In the genomic region with DNA sequence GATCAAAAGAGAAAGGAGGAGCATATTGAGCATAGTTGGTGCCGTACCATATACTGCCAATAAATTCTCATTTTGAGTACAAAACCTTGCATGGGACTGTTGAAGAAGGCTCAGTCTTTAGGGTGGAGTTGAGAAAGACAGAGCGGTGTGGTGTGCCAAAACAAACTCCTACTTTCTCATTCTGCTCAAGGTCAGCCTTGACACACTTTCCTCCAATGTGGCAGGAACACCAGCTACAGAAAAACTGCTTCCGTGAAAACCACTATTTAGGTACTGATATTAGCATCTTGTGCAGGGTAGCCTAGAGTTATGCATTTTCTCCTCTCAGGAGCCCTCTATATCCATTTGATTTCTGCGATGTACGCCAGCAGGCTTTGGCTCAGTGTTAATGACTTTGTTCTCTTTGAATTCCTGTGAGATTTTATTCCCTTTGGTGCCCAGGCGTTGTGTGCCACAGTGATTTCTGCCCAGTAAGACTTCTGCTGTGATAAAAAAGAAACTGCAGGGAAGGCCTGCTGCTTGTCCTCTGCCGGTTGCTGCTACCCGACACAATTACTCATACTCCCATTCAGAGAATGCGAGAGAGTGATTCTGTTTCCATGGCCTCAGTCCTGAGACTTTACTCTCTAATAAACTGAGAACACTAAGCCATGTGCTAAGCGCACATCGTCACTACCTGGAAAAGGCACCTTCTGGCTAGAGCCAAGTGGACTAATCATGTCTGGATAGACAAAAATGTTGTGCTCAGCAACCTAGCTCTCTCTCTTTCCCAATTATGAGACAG, we compare ENCODE assay signal across 11 cellular contexts.
A peak's percentile ranks its signal among the peaks of the same experiment; 100 is the strongest.
DNase-seq lines count a peak whose midpoint lies in the region; ATAC-seq, FAIRE-seq and TF ChIP-seq lines count a peak whose summit lies in the region.
"Had no signal": no experiment of that assay in that cellular context is flagged by ENCODE, and none has a peak within 500 bp of the region (broad histone marks: within the 10 kb centered on the region; RNA-seq: fewer than 3 reads in every experiment).

No MANE protein-coding gene starts in this region.

- H3K18ac ChIP-seq in H1 (ENCODE audit: extremely low read depth, low read length): no peak overlapping the region; the same call in 1 of the 2 replicates

- no peak for TF ChIP-seq EP300 in H1 (IDR thresholded peaks at IDR 0.05; ENCODE audit: borderline replicate concordance in 1 of 2, low read depth in 2 of 2, low read length in 2 of 2)

- no peaks in the 10 kb centered on the region; the same call in 1 of the 2 replicates for H3K23me2 ChIP-seq in H1 (ENCODE audit: low read depth, low read length)

- peak overlapping the region; percentile 60; the same call in 1 of the 2 replicates for H2BK12ac ChIP-seq in H1 (ENCODE audit: low read depth, low read length)

- H2AFZ ChIP-seq in H1 (ENCODE audit: low read length): 0 out of 2 replicates have a peak overlapping the region, but pooled peaks have one; percentile 63

- POLR2A ChIA-PET in H1 (lab: Charles Lee; ENCODE audit: partially characterized antibody): no interaction called here

- intact Hi-C loops in uterus (cut with DNase I; ENCODE audit: low total_unique reads): no loop called here

- DNase-seq in activated naive CD4-positive, alpha-beta T cell treated with anti-CD3 and anti-CD28 coated beads, Interleukin-2, amount 50 U/mL, for 16 hours: no peak
- DNase-seq in H1 (ENCODE audit: low read depth in 1 of 2, low spot score in 2 of 2) (no peak), uterus (peak in 1 of 2 donors; percentile 25), NCI-H2196 (lab: John Stamatoyannopoulos, UW; ENCODE audit: unreplicated experiment) (no peak), foreskin melanocyte (no peak)
- DNase-seq: BE2C; stimulated activated CD4-positive, alpha-beta T cell treated with anti-CD3 and anti-CD28 coated beads, Interleukin-4, amount 100 ng/mL, for 1 hour had no signal

- WGBS in H1 (ENCODE audit: extremely low coverage in 1 of 2, insufficient coverage in 1 of 2, insufficient read length in 1 of 2, insufficient replicate concordance in 2 of 2, low coverage in 1 of 2, low lambda C conversion rate in 2 of 2, missing lambda C conversion rate in 1 of 2), 2 experiments: 87% methylated on average over 11 of the region's 11 CpGs; no CpG with 5 or more reads in 1 of the 2 experiments

- H2BK5ac ChIP-seq in H1 (ENCODE audit: low read depth, low read length): 0 out of 2 replicates have a peak overlapping the region, but pooled peaks have one; percentile 39

- no peak overlapping the region for H2BK120ac ChIP-seq in H1 (replicated peaks; ENCODE audit: low read depth, low read length)

- H3K27ac Mint-ChIP-seq in activated naive CD4-positive, alpha-beta T cell treated with anti-CD3 and anti-CD28 coated beads, Interleukin-2, amount 50 U/mL, for 24 hours: peak overlapping the region; percentile 53
- H3K27ac Mint-ChIP-seq in nephron: peak overlapping the region; percentile 1 to 31 (median 22)

- no peak overlapping the region for H3K27ac ChIP-seq in H1 (ENCODE audit: low read depth, low read length)
- H3K27ac ChIP-seq in uterus: peak overlapping the region; percentile 25 to 60

- H3K9ac ChIP-seq in H1 (replicated peaks in 1 of 4; ENCODE audit: extremely low read depth in 1 of 4, low read depth in 3 of 4, low read length in 3 of 4): no peak overlapping the region

- H3K14ac ChIP-seq in H1 (ENCODE audit: insufficient read length): no peak overlapping the region

- H3K23ac ChIP-seq in H1 (ENCODE audit: insufficient read length): no peak overlapping the region

- H3K4ac ChIP-seq in H1 (replicated peaks; ENCODE audit: insufficient read length, low read depth, low read length): no peak overlapping the region

- no peak for FAIRE-seq in H1 (lab: Jason Lieb, UNC)
- FAIRE-seq: TTC549 had no signal

- H3K4me3 ChIP-seq in H1 (ENCODE audit: extremely low read depth in 1 of 4, insufficient read depth in 2 of 4, low read depth in 3 of 4, low read length in 4 of 4): no peak overlapping the region
- no peak overlapping the region for H3K4me3 ChIP-seq in uterus

- H4K91ac ChIP-seq in H1 (replicated peaks; ENCODE audit: insufficient read length, low read length): no peak overlapping the region

- H3K36me3 ChIP-seq in H1 (ENCODE audit: control insufficient read depth in 2 of 4, insufficient read depth in 4 of 4, low read length in 3 of 4) (no peaks in the 10 kb centered on the region), uterus (no peaks in the 10 kb centered on the region)
- H3K36me3 ChIP-seq: BE2C had no signal

- CTCF ChIA-PET in H1 (lab: Charles Lee; ENCODE audit: partially characterized antibody): interaction anchor here (1.2 kb wide), 1 partner anchor 17 kb away, joined by 4 read pairs; no protein-coding TSS in a partner anchor

- H3K79me2 ChIP-seq in H1 (ENCODE audit: control insufficient read depth in 1 of 2, insufficient read depth in 2 of 2, low read length in 2 of 2): no peaks in the 10 kb centered on the region

- H2BK15ac ChIP-seq in H1 (ENCODE audit: low read length): no peak overlapping the region

- no peak overlapping the region for H3K4me2 ChIP-seq in H1 (ENCODE audit: insufficient read depth in 1 of 2, low read depth in 2 of 2, low read length in 2 of 2)

- H3K56ac ChIP-seq in H1 (replicated peaks; ENCODE audit: insufficient read length, low read depth, low read length): no peak overlapping the region

- H3K27me3 ChIP-seq in H1 (replicated peaks in 1 of 4; ENCODE audit: control insufficient read depth in 3 of 4, extremely low read depth in 1 of 4, insufficient read depth in 3 of 4, low read length in 3 of 4): no peaks in the 10 kb centered on the region
- H3K27me3 ChIP-seq in uterus: no peaks in the 10 kb centered on the region
- H3K27me3 ChIP-seq: BE2C had no signal

- H3K9me3 ChIP-seq in H1 (ENCODE audit: insufficient read depth in 2 of 2, low read depth in 1 of 2, low read length in 1 of 2): no peaks in the 10 kb centered on the region
- H3K9me3 ChIP-seq in uterus: no peaks in the 10 kb centered on the region
- H3K9me3 ChIP-seq: BE2C had no signal

- no peak for ATAC-seq in GM18868 (IDR thresholded peaks at IDR 0.05; ENCODE audit: unreplicated experiment)

- no peaks in the 10 kb centered on the region for H3K79me1 ChIP-seq in H1 (ENCODE audit: low read depth, low read length)

- TF ChIP-seq CTCF in H1 (IDR thresholded peaks at IDR 0.05; ENCODE audit: control extremely low read depth in 1 of 3, insufficient read depth in 1 of 3, low read depth in 1 of 3, low read length in 3 of 3): no peak
- no peak for TF ChIP-seq CTCF in nephron (IDR thresholded peaks at IDR 0.05; ENCODE audit: unreplicated experiment in 3 of 3)
- no peak for TF ChIP-seq CTCF in uterus (IDR thresholded peaks at IDR 0.05)

- H2BK20ac ChIP-seq in H1 (ENCODE audit: low read length): no peak overlapping the region

- no peaks in the 10 kb centered on the region for H3K27me3 Mint-ChIP-seq in activated naive CD4-positive, alpha-beta T cell treated with anti-CD3 and anti-CD28 coated beads, Interleukin-2, amount 50 U/mL, for 24 hours
- H3K27me3 Mint-ChIP-seq in nephron (ENCODE audit: low read depth): peaks cover 4% of the 10 kb centered on the region

- H3K36me3 Mint-ChIP-seq in activated naive CD4-positive, alpha-beta T cell treated with anti-CD3 and anti-CD28 coated beads, Interleukin-2, amount 50 U/mL, for 24 hours: no peaks in the 10 kb centered on the region
- H3K36me3 Mint-ChIP-seq in nephron (ENCODE audit: low read depth): no peaks in the 10 kb centered on the region

- H3K4me1 Mint-ChIP-seq in activated naive CD4-positive, alpha-beta T cell treated with anti-CD3 and anti-CD28 coated beads, Interleukin-2, amount 50 U/mL, for 24 hours: peaks cover 17% of the 10 kb centered on the region
- peaks cover 31% of the 10 kb centered on the region for H3K4me1 Mint-ChIP-seq in nephron

- no peak overlapping the region for H4K8ac ChIP-seq in H1 (ENCODE audit: extremely low read depth, insufficient read depth, low read length)

- TF ChIP-seq RAD21 in H1 (IDR thresholded peaks at IDR 0.05 in 1 of 2, conservative IDR thresholded peaks at IDR 0.05 in 1 of 2; ENCODE audit: low read depth in 2 of 2, low read length in 2 of 2): no peak

- H4K5ac ChIP-seq in H1 (ENCODE audit: insufficient read length, low read depth, low read length): no peak overlapping the region

- no peak overlapping the region for H2AK5ac ChIP-seq in H1 (ENCODE audit: low read depth, low read length)

- H3K9me3 Mint-ChIP-seq in activated naive CD4-positive, alpha-beta T cell treated with anti-CD3 and anti-CD28 coated beads, Interleukin-2, amount 50 U/mL, for 24 hours: no peaks in the 10 kb centered on the region
- H3K9me3 Mint-ChIP-seq in nephron: peaks cover 2% of the 10 kb centered on the region

- H3K4me1 ChIP-seq in H1 (replicated peaks in 1 of 4; ENCODE audit: control insufficient read depth in 3 of 4, insufficient read depth in 4 of 4, low read length in 3 of 4): peaks cover 0 to 8% (median 0%) of the 10 kb centered on the region in 4 experiments; a peak in 3 of 7 replicates
- H3K4me1 ChIP-seq in uterus: no peaks in the 10 kb centered on the region
- H3K4me1 ChIP-seq: BE2C had no signal

- no peaks in the 10 kb centered on the region for H4K20me1 ChIP-seq in H1 (replicated peaks in 1 of 2; ENCODE audit: control insufficient read depth in 1 of 2, insufficient read depth in 2 of 2, low read length in 2 of 2)

- peak overlapping the region; percentile 49 for H3K4me3 Mint-ChIP-seq in activated naive CD4-positive, alpha-beta T cell treated with anti-CD3 and anti-CD28 coated beads, Interleukin-2, amount 50 U/mL, for 24 hours
- no peak overlapping the region for H3K4me3 Mint-ChIP-seq in nephron

- TF ChIP-seq POLR2A in H1 (IDR thresholded peaks at IDR 0.05; ENCODE audit: control extremely low read depth in 1 of 2, low read depth in 2 of 2, low read length in 2 of 2) (no peak), uterus (IDR thresholded peaks at IDR 0.05) (no peak)

TF ChIP-seq in H1, 55 proteins besides CTCF, POLR2A, EP300 and RAD21 (continues in another document):
- TF ChIP-seq EGR1 (IDR thresholded peaks at IDR 0.05; ENCODE audit: borderline replicate concordance, low read depth, low read length): no peak
- no peak for TF ChIP-seq SP2 (IDR thresholded peaks at IDR 0.05; ENCODE audit: low read length)
- TF ChIP-seq RBBP5 (IDR thresholded peaks at IDR 0.05; ENCODE audit: borderline replicate concordance, low read depth, low read length): no peak
